12 cellular contexts compared by ENCODE assay signal in genomic region chr13:67119481-67119883, GRCh38.
A peak's percentile ranks its signal among the peaks of the same experiment; 100 is the strongest.
DNase-seq lines count a peak whose midpoint lies in the region; ATAC-seq, FAIRE-seq and TF ChIP-seq lines count a peak whose summit lies in the region.
"Had no signal": no experiment of that assay in that cellular context is flagged by ENCODE, and none has a peak within 500 bp of the region (broad histone marks: within the 10 kb centered on the region; RNA-seq: fewer than 3 reads in every experiment).

No MANE protein-coding gene starts in this region.

- no peak for FAIRE-seq in GM19239 (lab: Jason Lieb, UNC)

- in situ Hi-C loops in brain microvascular endothelial cell (cut with HindIII; ENCODE audit: low pct_ligation_motif_present, low sequenced_read_pairs) = no loop called here

- no peak for ATAC-seq in stimulated activated memory B cell treated with anti-CD40 and anti-IgM and Interleukin-4, amounts not matched to agents 10 μg/mL and 1 μg/mL and 100 μg/mL, for 72 hours

- no peaks in the 10 kb centered on the region for H3K4me1 Mint-ChIP-seq in stimulated activated memory B cell treated with anti-CD40 and anti-IgM and Interleukin-4, amounts not matched to agents 10 μg/mL and 1 μg/mL and 100 μg/mL, for 72 hours
- H3K4me1 Mint-ChIP-seq: nephron progenitor cell had no signal

- H3K36me3 ChIP-seq in brain microvascular endothelial cell (replicated peaks) = no peaks in the 10 kb centered on the region
- H3K36me3 ChIP-seq: thyroid gland had no signal

- no peak for TF ChIP-seq CTCF in brain microvascular endothelial cell (IDR thresholded peaks at IDR 0.05; ENCODE audit: low read depth, low read length, missing control alignments)

- no peaks in the 10 kb centered on the region for H3K27me3 ChIP-seq in brain microvascular endothelial cell (replicated peaks)
- H3K27me3 ChIP-seq: thyroid gland had no signal

- H3K36me3 Mint-ChIP-seq in stimulated activated memory B cell treated with anti-CD40 and anti-IgM and Interleukin-4, amounts not matched to agents 10 μg/mL and 1 μg/mL and 100 μg/mL, for 72 hours = no peaks in the 10 kb centered on the region

- no peak overlapping the region for H3K27ac Mint-ChIP-seq in stimulated activated memory B cell treated with anti-CD40 and anti-IgM and Interleukin-4, amounts not matched to agents 10 μg/mL and 1 μg/mL and 100 μg/mL, for 72 hours
- H3K27ac Mint-ChIP-seq: nephron progenitor cell had no signal

- no peak overlapping the region for H3K4me3 ChIP-seq in brain microvascular endothelial cell (ENCODE audit: low read depth, low read length)
- H3K4me3 ChIP-seq: thyroid gland had no signal

- H3K9me3 Mint-ChIP-seq in stimulated activated memory B cell treated with anti-CD40 and anti-IgM and Interleukin-4, amounts not matched to agents 10 μg/mL and 1 μg/mL and 100 μg/mL, for 72 hours = no peaks in the 10 kb centered on the region
- H3K9me3 Mint-ChIP-seq: nephron progenitor cell had no signal

- no peak overlapping the region for H3K4me3 Mint-ChIP-seq in stimulated activated memory B cell treated with anti-CD40 and anti-IgM and Interleukin-4, amounts not matched to agents 10 μg/mL and 1 μg/mL and 100 μg/mL, for 72 hours
- H3K4me3 Mint-ChIP-seq: nephron progenitor cell had no signal

- DNase-seq in AG20443 (ENCODE audit: low spot score) (peak; percentile 18), HuH-7 (ENCODE audit: low spot score) (peak; percentile 14), brain microvascular endothelial cell (peak; percentile 93), kidney glomerular epithelial cell (lab: John Stamatoyannopoulos, UW) (peak; percentile 77), GM19239 (ENCODE audit: insufficient read length, low spot score) (no peak), NCI-H1436 (lab: John Stamatoyannopoulos, UW) (no peak)
- no peak for DNase-seq in activated CD4-positive, alpha-beta T cell treated with anti-CD3 and anti-CD28 coated beads, Interleukin-2, amount 50 U/mL, for 4 hours
- DNase-seq: caudate nucleus, H7, nephron progenitor cell, thyroid gland had no signal

- no peaks in the 10 kb centered on the region for H3K27me3 Mint-ChIP-seq in stimulated activated memory B cell treated with anti-CD40 and anti-IgM and Interleukin-4, amounts not matched to agents 10 μg/mL and 1 μg/mL and 100 μg/mL, for 72 hours

- H3K27ac ChIP-seq in brain microvascular endothelial cell = peak overlapping the region; percentile 5
- H3K27ac ChIP-seq: thyroid gland had no signal

Comparison
In these comparisons a context has a peak if more than half of its experiments do, and no peak if none do; other contexts are left out.
1. DNase-seq: peak in AG20443 (single experiment), HuH-7 (single experiment), brain microvascular endothelial cell (single experiment) and kidney glomerular epithelial cell (single experiment); none in activated CD4-positive, alpha-beta T cell treated with anti-CD3 and anti-CD28 coated beads, Interleukin-2, amount 50 U/mL, for 4 hours (0 of 2), GM19239 (single experiment) and NCI-H1436 (single experiment).